22 cellular contexts compared by ENCODE assay signal in the genomic region with DNA sequence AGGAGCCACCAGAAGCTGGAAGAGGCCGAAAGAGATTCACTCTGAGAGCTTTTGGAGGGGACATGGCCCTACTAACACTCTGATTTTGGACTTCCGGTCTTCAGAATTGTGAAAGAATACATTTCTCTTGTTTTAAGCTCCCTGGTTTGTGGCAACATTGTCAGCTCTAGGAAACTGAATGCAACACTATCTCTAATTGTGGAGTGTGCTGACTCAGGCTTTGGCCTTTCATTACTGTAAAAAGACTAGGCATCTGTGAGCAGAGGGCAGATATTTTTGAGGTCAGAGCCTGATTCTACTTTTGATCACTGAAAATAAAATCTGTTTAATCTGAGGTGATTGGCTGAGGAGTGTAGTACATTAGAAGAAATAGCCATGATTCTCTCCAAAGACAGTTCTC.
DNase-seq lines count a peak whose midpoint lies in the region; ATAC-seq, FAIRE-seq and TF ChIP-seq lines count a peak whose summit lies in the region.
"Had no signal": no experiment of that assay in that cellular context is flagged by ENCODE, and none has a peak within 500 bp of the region (broad histone marks: within the 10 kb centered on the region; RNA-seq: fewer than 3 reads in every experiment).

No MANE protein-coding gene starts in this region.

- WGBS in mammary epithelial cell (ENCODE audit: low coverage, missing lambda C conversion rate): 36% methylated on average over 2 of the region's 2 CpGs

- FAIRE-seq in GM18507 (lab: Jason Lieb, UNC): peak; percentile 5

- no peak overlapping the region for H3K4me3 ChIP-seq in mammary epithelial cell (replicated peaks in 1 of 3; ENCODE audit: insufficient read depth in 1 of 3, low read depth in 2 of 3, low read length in 3 of 3)
- H3K4me3 ChIP-seq: ascending aorta, ovary, right atrium auricular region had no signal

- in situ Hi-C loops in mammary epithelial cell (cut with MboI; ENCODE audit: low sequenced_read_pairs in 2 of 2): no loop called here

- no peak overlapping the region for H2AFZ ChIP-seq in mammary epithelial cell (ENCODE audit: low read depth, low read length)

- intact Hi-C loops in mammary epithelial cell (cut with micrococcal nuclease) (no loop called here), left colon (cut with DNase I, micrococcal nuclease) (no loop called here)

- peak; percentile 7 for ATAC-seq in GM21529 (IDR thresholded peaks at IDR 0.05; ENCODE audit: unreplicated experiment)
- ATAC-seq in HG03432 (IDR thresholded peaks at IDR 0.05; ENCODE audit: unreplicated experiment): peak; percentile 6
- ATAC-seq in left colon: no peak
- ATAC-seq: left ventricle myocardium superior; natural killer cell treated with Interleukin-12 subunit alpha and Interleukin-12 subunit beta and Interleukin-15 and Interleukin-18, amount 100 ng/mL, for 72 hours; PC-3; Right ventricle myocardium inferior; stimulated activated naive CD8-positive, alpha-beta T cell treated with anti-CD3 and anti-CD28 coated beads, Interleukin-15, Interleukin-2, amounts not matched to agents 100 U/mL and 50 U/mL, for 24 hours had no signal

- no peak overlapping the region for H3K27ac ChIP-seq in mammary epithelial cell (ENCODE audit: insufficient read depth, low read depth, low read length)
- H3K27ac ChIP-seq: ascending aorta, ovary, right atrium auricular region had no signal

- TF ChIP-seq CTCF in mammary epithelial cell (conservative IDR thresholded peaks at IDR 0.05 in 1 of 2, IDR thresholded peaks at IDR 0.05 in 1 of 2; ENCODE audit: extremely low read depth in 1 of 2, insufficient read depth in 1 of 2, low read depth in 1 of 2, low read length in 2 of 2): no peak

- H3K4me1 ChIP-seq in mammary epithelial cell (ENCODE audit: insufficient read depth, low read length): no peaks in the 10 kb centered on the region
- H3K4me1 ChIP-seq: ascending aorta, right atrium auricular region had no signal

- BruUV-seq in mammary epithelial cell (replicated peaks; lab: Mats Ljungman, UMichigan): no TSS peak

- no peaks in the 10 kb centered on the region for H3K36me3 ChIP-seq in mammary epithelial cell (ENCODE audit: insufficient read depth, low read length)
- H3K36me3 ChIP-seq: ascending aorta, ovary, right atrium auricular region had no signal

- CTCF ChIA-PET in mammary epithelial cell (lab: Charles Lee; ENCODE audit: low non-redundant PET): no interaction called here

- H4K20me1 ChIP-seq in mammary epithelial cell (ENCODE audit: insufficient read depth, low read length): no peaks in the 10 kb centered on the region

- no peaks in the 10 kb centered on the region for H3K27me3 ChIP-seq in mammary epithelial cell (ENCODE audit: insufficient read depth, low read length)
- H3K27me3 ChIP-seq: ascending aorta, ovary, right atrium auricular region had no signal

- no peaks in the 10 kb centered on the region for H3K9me3 ChIP-seq in mammary epithelial cell (replicated peaks; ENCODE audit: insufficient read depth, low read length)
- H3K9me3 ChIP-seq: ascending aorta, ovary, right atrium auricular region had no signal

- DNase-seq in GM18507 (ENCODE audit: extremely low spot score, insufficient read length, low read depth) (no peak), fibroblast of gingiva (ENCODE audit: low read depth) (peak; percentile 27), pons (ENCODE audit: low spot score) (no peak), mammary epithelial cell (no peak), left colon (no peak)
- DNase-seq: activated CD4-positive, alpha-beta T cell treated with anti-CD3 and anti-CD28 coated beads, Interleukin-2, amount 50 U/mL, for 1 hour; activated naive CD4-positive, alpha-beta T cell treated with anti-CD3 and anti-CD28 coated beads, Interleukin-2, amount 10 ng/mL, durations not matched to agents 7 days and 5 days; Kasumi-1; left ventricle myocardium superior; NCI-H1092 treated with DMSO at 0.1 percent for 48 hours; NCI-H1930; NCI-H748 treated with DMSO at 0.1 percent for 48 hours; ovary; PC-3; stimulated activated CD4-positive, alpha-beta T cell treated with anti-CD3 and anti-CD28 coated beads, Interleukin-12 subunit alpha, Interleukin-12 subunit beta, amount 100 ng/mL, for 4 hours; stimulated activated naive CD8-positive, alpha-beta T cell treated with anti-CD3 and anti-CD28 coated beads, Interleukin-15, Interleukin-2, amounts not matched to agents 100 U/mL and 50 U/mL, for 24 hours had no signal

- dilution Hi-C loops in mammary epithelial cell (cut with HindIII; ENCODE audit: low sequenced_read_pairs): no loop called here

- no peaks in the 10 kb centered on the region for H3K79me2 ChIP-seq in mammary epithelial cell (ENCODE audit: insufficient read depth, low read length)

- no peak overlapping the region for H3K9ac ChIP-seq in mammary epithelial cell (ENCODE audit: insufficient read depth, low read length)

- no peak overlapping the region for H3K4me2 ChIP-seq in mammary epithelial cell (ENCODE audit: insufficient read depth, low read depth, low read length)
